Comparison of ENCODE assay signal across 1 cellular context in genomic region chr3:72907851-72908620, GRCh38.
TF ChIP-seq lines count a peak whose summit lies in the region.

No MANE protein-coding gene starts in this region.

TF ChIP-seq in IMR-90, 13 proteins besides CTCF, POLR2A, EP300 and RAD21 (continued from another document):
- TF ChIP-seq MAZ (IDR thresholded peaks at IDR 0.05; ENCODE audit: borderline replicate concordance, low read depth, low read length) (no peak; the same call in 1 of the 2 replicates), MXI1 (IDR thresholded peaks at IDR 0.05; ENCODE audit: borderline replicate concordance, low read depth, low read length) (no peak), NFE2L2 (IDR thresholded peaks at IDR 0.05; ENCODE audit: low read depth, low read length) (no peak)
